ENCODE assay signal across 17 cellular contexts in the genomic region with DNA sequence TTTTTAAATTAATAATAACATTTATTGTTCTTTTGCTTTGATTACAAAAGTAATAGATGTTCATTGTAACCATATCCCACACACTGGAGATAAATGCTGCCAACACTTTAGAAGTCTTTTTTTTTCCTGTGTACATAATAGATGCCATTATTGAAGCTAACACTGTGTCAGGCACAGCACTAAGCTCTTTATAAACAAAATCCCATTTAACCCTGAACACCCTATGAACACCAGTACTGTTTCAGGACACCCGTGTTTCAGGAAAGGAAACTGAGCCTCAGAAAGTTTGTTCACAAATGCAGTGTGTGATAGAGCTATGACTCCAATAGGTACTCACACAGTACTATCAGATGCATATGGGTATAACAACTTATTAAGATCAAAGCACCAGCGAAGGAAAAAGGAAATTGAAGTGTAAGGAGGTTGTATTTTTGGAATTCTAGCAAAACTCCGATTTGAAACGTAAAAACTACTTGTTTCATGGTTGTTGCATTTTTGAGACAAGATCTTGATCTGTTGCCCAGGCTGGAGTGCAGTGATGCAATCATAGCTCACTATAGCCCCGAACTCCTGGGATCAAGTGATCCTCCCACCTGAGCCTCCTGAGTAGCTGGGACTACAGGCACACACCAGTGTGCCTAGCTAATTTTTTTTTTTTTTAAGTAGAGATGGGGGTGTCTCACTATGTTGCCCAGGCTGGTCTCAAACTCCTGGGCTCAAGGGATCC. TPM values are rescaled to one million over a fixed set of nuclear protein-coding genes. Genes with fewer than 3 reads are reported as not detected.
DNase-seq lines count a peak whose midpoint lies in the region; ATAC-seq and TF ChIP-seq lines count a peak whose summit lies in the region.
"Had no signal": no experiment of that assay in that cellular context is flagged by ENCODE, and none has a peak within 500 bp of the region (broad histone marks: within the 10 kb centered on the region; RNA-seq: fewer than 3 reads in every experiment).

No MANE protein-coding gene starts in this region.

- 66 to 68% methylated on average over 5 of the region's 5 CpGs for WGBS in heart right ventricle, 2 donors

- ATAC-seq in heart right ventricle (no peak), left cardiac atrium (no peak), upper lobe of right lung (no peak), GM19023 (IDR thresholded peaks at IDR 0.05; ENCODE audit: unreplicated experiment) (no peak)
- ATAC-seq: activated naive CD8-positive, alpha-beta T cell treated with anti-CD3 and anti-CD28 coated beads, Interleukin-2, amount 50 U/mL, for 24 hours had no signal

- no peaks in the 10 kb centered on the region for H3K36me3 ChIP-seq in heart right ventricle
- no peaks in the 10 kb centered on the region for H3K36me3 ChIP-seq in upper lobe of right lung

- H3K27ac ChIP-seq in heart right ventricle = peak overlapping the region; percentile 89 to 99 (median 96)
- H3K27ac ChIP-seq in upper lobe of right lung = peak overlapping the region; percentile 1
- H3K27ac ChIP-seq: C4-2B had no signal

- intact Hi-C loops in heart right ventricle (cut with DNase I) = loop anchor here in 5 of 10 donors (5.0 kb wide), 3 partner anchors 47 to 198 kb away; a partner anchor contains a TSS
- intact Hi-C loops in left cardiac atrium (cut with DNase I) = no loop called here
- intact Hi-C loops in upper lobe of right lung (cut with DNase I) = no loop called here

- no peak overlapping the region for H3K4me3 Mint-ChIP-seq in osteocyte (ENCODE audit: unreplicated experiment)
- H3K4me3 Mint-ChIP-seq: activated naive CD8-positive, alpha-beta T cell treated with anti-CD3 and anti-CD28 coated beads, Interleukin-2, amount 50 U/mL, for 24 hours; activated T-cell treated with anti-CD3 and anti-CD28 coated beads, Interleukin-2, amount 50 U/mL, for 24 hours had no signal

- H3K4me3 ChIP-seq in heart right ventricle = no peak overlapping the region
- H3K4me3 ChIP-seq in fibroblast of the aortic adventitia (ENCODE audit: low read depth, low read length) = no peak overlapping the region
- no peak overlapping the region for H3K4me3 ChIP-seq in upper lobe of right lung

- no peak for TF ChIP-seq CTCF in heart right ventricle (IDR thresholded peaks at IDR 0.05)
- TF ChIP-seq CTCF in fibroblast of the aortic adventitia (IDR thresholded peaks at IDR 0.05; ENCODE audit: insufficient read depth, low read length) = no peak
- no peak for TF ChIP-seq CTCF in osteocyte (IDR thresholded peaks at IDR 0.05)
- no peak for TF ChIP-seq CTCF in upper lobe of right lung (IDR thresholded peaks at IDR 0.05)

- H3K9me3 ChIP-seq in heart right ventricle (no peaks in the 10 kb centered on the region), upper lobe of right lung (no peaks in the 10 kb centered on the region)

- peak overlapping the region; percentile 99 for H3K27ac Mint-ChIP-seq in osteocyte (ENCODE audit: unreplicated experiment)
- H3K27ac Mint-ChIP-seq: activated naive CD8-positive, alpha-beta T cell treated with anti-CD3 and anti-CD28 coated beads, Interleukin-2, amount 50 U/mL, for 24 hours; activated T-cell treated with anti-CD3 and anti-CD28 coated beads, Interleukin-2, amount 50 U/mL, for 24 hours had no signal

- DNase-seq in heart right ventricle (no peak), left cardiac atrium (no peak), fibroblast of the aortic adventitia (ENCODE audit: low read depth) (peak; percentile 70), osteocyte (ENCODE audit: extremely low spot score, unreplicated experiment) (no peak), upper lobe of right lung (no peak), NCI-H69 (lab: John Stamatoyannopoulos, UW) (no peak), NCI-H1930 (lab: John Stamatoyannopoulos, UW) (no peak)
- DNase-seq: activated CD4-positive, alpha-beta T cell treated with anti-CD3 and anti-CD28 coated beads, Interleukin-2, amount 50 U/mL, for 48 hours; activated naive CD8-positive, alpha-beta T cell treated with anti-CD3 and anti-CD28 coated beads, Interleukin-2, amount 50 U/mL, for 24 hours; activated T-cell treated with anti-CD3 and anti-CD28 coated beads, Interleukin-2, amount 50 U/mL, for 24 hours; cerebellar nuclear complex; DMS53; NCI-H2029; NCI-H524 treated with DMSO at 0.1 percent for 48 hours; stimulated activated CD4-positive, alpha-beta T cell treated with anti-CD3 and anti-CD28 coated beads, Interleukin-4, amount 100 ng/mL, for 4 hours had no signal

- H3K4me1 Mint-ChIP-seq in osteocyte (ENCODE audit: unreplicated experiment) = peaks cover 79% of the 10 kb centered on the region

- peaks cover 4% of the 10 kb centered on the region for H3K36me3 Mint-ChIP-seq in osteocyte (ENCODE audit: unreplicated experiment)

- no peaks in the 10 kb centered on the region for H3K27me3 Mint-ChIP-seq in osteocyte (ENCODE audit: unreplicated experiment)

- H3K9me3 Mint-ChIP-seq in osteocyte (ENCODE audit: unreplicated experiment) = no peaks in the 10 kb centered on the region
- H3K9me3 Mint-ChIP-seq: activated naive CD8-positive, alpha-beta T cell treated with anti-CD3 and anti-CD28 coated beads, Interleukin-2, amount 50 U/mL, for 24 hours; activated T-cell treated with anti-CD3 and anti-CD28 coated beads, Interleukin-2, amount 50 U/mL, for 24 hours had no signal

- H3K27me3 ChIP-seq in heart right ventricle (peaks cover 0 to 9% (median 0%) of the 10 kb centered on the region in 7 donors), upper lobe of right lung (no peaks in the 10 kb centered on the region)

- peaks cover 29 to 76% (median 60%) of the 10 kb centered on the region in 9 donors for H3K4me1 ChIP-seq in heart right ventricle
- H3K4me1 ChIP-seq in upper lobe of right lung = peaks cover 62% of the 10 kb centered on the region

RNA-seq across cellular contexts. Expression of a gene that starts 2.0 kb away (rescaled TPM):
- 10 to 100 TPM; 42.5 to 91.4 (median 63.5) TPM for total RNA-seq in heart right ventricle
- polyA plus RNA-seq in heart right ventricle = 10 to 100 TPM; 47.4 to 97.4 TPM
- 10 to 100 TPM; 37.1 to 55.4 TPM for total RNA-seq in left cardiac atrium
- total RNA-seq in fibroblast of the aortic adventitia (ENCODE audit: low replicate concordance) = 23.0 and 32.8 TPM in 2 replicates
- total RNA-seq in osteocyte = 191 and 196 TPM in 2 replicates
- 99.1 TPM for total RNA-seq in upper lobe of right lung
